Comparison of ENCODE assay signal across 17 cellular contexts in genomic region chr2:6077585-6077984, GRCh38.
A peak's percentile ranks its signal among the peaks of the same experiment; 100 is the strongest.
DNase-seq lines count a peak whose midpoint lies in the region; ATAC-seq and TF ChIP-seq lines count a peak whose summit lies in the region.
"Had no signal": no experiment of that assay in that cellular context is flagged by ENCODE, and none has a peak within 500 bp of the region (broad histone marks: within the 10 kb centered on the region; RNA-seq: fewer than 3 reads in every experiment).

No MANE protein-coding gene starts in this region.

- no peaks in the 10 kb centered on the region for H3K36me3 Mint-ChIP-seq in neural progenitor cell

- H3K9ac ChIP-seq in neural progenitor cell: no peak overlapping the region
- H3K9ac ChIP-seq: BLaER1 treated with 17β-estradiol and CSF1 and Interleukin-3, amounts not matched to agents 10 nM and 100 nM had no signal

- H3K4me3 ChIP-seq in neural progenitor cell (no peak overlapping the region), body of pancreas (no peak overlapping the region)
- H3K4me3 ChIP-seq: BLaER1 treated with 17β-estradiol and CSF1 and Interleukin-3, amounts not matched to agents 10 nM and 100 nM; PC-9 had no signal

- H3K9me3 ChIP-seq in neural progenitor cell (ENCODE audit: low read depth): no peaks in the 10 kb centered on the region
- no peaks in the 10 kb centered on the region for H3K9me3 ChIP-seq in body of pancreas
- H3K9me3 ChIP-seq: BLaER1 treated with 17β-estradiol and CSF1 and Interleukin-3, amounts not matched to agents 10 nM and 100 nM had no signal

- H3K4me1 ChIP-seq in neural progenitor cell (peaks cover 59% of the 10 kb centered on the region), body of pancreas (peaks cover 15% of the 10 kb centered on the region)
- H3K4me1 ChIP-seq: BLaER1 treated with 17β-estradiol and CSF1 and Interleukin-3, amounts not matched to agents 10 nM and 100 nM had no signal

- H3K27me3 ChIP-seq in neural progenitor cell: no peaks in the 10 kb centered on the region
- H3K27me3 ChIP-seq in body of pancreas: no peaks in the 10 kb centered on the region
- H3K27me3 ChIP-seq: BLaER1 treated with 17β-estradiol and CSF1 and Interleukin-3, amounts not matched to agents 10 nM and 100 nM had no signal

- no peaks in the 10 kb centered on the region for H3K9me3 Mint-ChIP-seq in neural progenitor cell
- H3K9me3 Mint-ChIP-seq: H9 had no signal

- H3K4me3 Mint-ChIP-seq in neural progenitor cell: no peak overlapping the region
- H3K4me3 Mint-ChIP-seq: H9, T-helper 17 cell had no signal

- no peak overlapping the region for H3K4me2 ChIP-seq in neural progenitor cell
- H3K4me2 ChIP-seq: BLaER1 treated with 17β-estradiol and CSF1 and Interleukin-3, amounts not matched to agents 10 nM and 100 nM; PC-9 had no signal

- intact Hi-C loops in body of pancreas (cut with DNase I): no loop called here

- H3K79me2 ChIP-seq in neural progenitor cell (ENCODE audit: low read depth): no peaks in the 10 kb centered on the region

- H3K27ac Mint-ChIP-seq in neural progenitor cell: peak overlapping the region; percentile 62
- H3K27ac Mint-ChIP-seq: H9, T-helper 17 cell had no signal

- H4K20me1 ChIP-seq in neural progenitor cell (ENCODE audit: low read depth): no peaks in the 10 kb centered on the region
- H4K20me1 ChIP-seq: BLaER1 treated with 17β-estradiol and CSF1 and Interleukin-3, amounts not matched to agents 10 nM and 100 nM had no signal

- H3K36me3 ChIP-seq in neural progenitor cell: no peaks in the 10 kb centered on the region
- no peaks in the 10 kb centered on the region for H3K36me3 ChIP-seq in body of pancreas (replicated peaks in 1 of 2; ENCODE audit: insufficient read depth in 1 of 2, low read depth in 2 of 2)
- H3K36me3 ChIP-seq: BLaER1 treated with 17β-estradiol and CSF1 and Interleukin-3, amounts not matched to agents 10 nM and 100 nM had no signal

- TF ChIP-seq CTCF in neural progenitor cell (IDR thresholded peaks at IDR 0.05) (no peak), body of pancreas (IDR thresholded peaks at IDR 0.05) (no peak)

- 19 to 27% methylated on average over 2 of the region's 2 CpGs for WGBS in body of pancreas, 2 donors

- TF ChIP-seq POLR2A in body of pancreas (IDR thresholded peaks at IDR 0.05): no peak

- peaks cover 5% of the 10 kb centered on the region for H3K27me3 Mint-ChIP-seq in neural progenitor cell (ENCODE audit: insufficient read depth, low read depth)
- H3K27me3 Mint-ChIP-seq: T-helper 17 cell had no signal

- DNase-seq in NCI-H2107 (lab: John Stamatoyannopoulos, UW) (peak; percentile 35), NCI-H2107 treated with DMSO at 0.1 percent for 48 hours (lab: John Stamatoyannopoulos, UW; ENCODE audit: unreplicated experiment) (no peak), NCI-H187 treated with DMSO at 0.1 percent for 48 hours (lab: John Stamatoyannopoulos, UW) (peak; percentile 85), NCI-H82 treated with DMSO at 0.1 percent for 48 hours (lab: John Stamatoyannopoulos, UW; ENCODE audit: unreplicated experiment) (peak; percentile 53), neural progenitor cell (ENCODE audit: low spot score) (no peak), NOMO-1 treated with DMSO at 0.1 percent for 48 hours (lab: John Stamatoyannopoulos, UW; ENCODE audit: unreplicated experiment) (no peak), body of pancreas (no peak)
- DNase-seq: DMS153, H9, IMR-90, NCI-H446, PC-9, SHP77, T-helper 17 cell had no signal

- H2AFZ ChIP-seq in neural progenitor cell (replicated peaks): no peak overlapping the region
- H2AFZ ChIP-seq: PC-9 had no signal

- H3F3A ChIP-seq in neural progenitor cell (ENCODE audit: low read depth): peaks cover 43% of the 10 kb centered on the region

- H3K27ac ChIP-seq in neural progenitor cell: no peak overlapping the region
- no peak overlapping the region for H3K27ac ChIP-seq in body of pancreas
- H3K27ac ChIP-seq: BLaER1 treated with 17β-estradiol and CSF1 and Interleukin-3, amounts not matched to agents 10 nM and 100 nM; PC-9 had no signal

- ATAC-seq in HG03460 (IDR thresholded peaks at IDR 0.05; ENCODE audit: unreplicated experiment): no peak
- no peak for ATAC-seq in body of pancreas
- ATAC-seq: SK-N-SH treated with all-trans-retinoic acid at 6 μM for 48 hours, T-helper 17 cell had no signal

- H3K4me1 Mint-ChIP-seq in neural progenitor cell: peaks cover 92% of the 10 kb centered on the region
- H3K4me1 Mint-ChIP-seq: T-helper 17 cell had no signal

Comparison
In these comparisons a context has a peak if more than half of its experiments do, and no peak if none do; other contexts are left out.
1. DNase-seq: peak in NCI-H2107 (single experiment), NCI-H187 treated with DMSO at 0.1 percent for 48 hours (single experiment) and NCI-H82 treated with DMSO at 0.1 percent for 48 hours (single experiment); none in NCI-H2107 treated with DMSO at 0.1 percent for 48 hours (single experiment), neural progenitor cell (single experiment), NOMO-1 treated with DMSO at 0.1 percent for 48 hours (single experiment) and body of pancreas (0 of 4).